ENCODE assay signal across 8 cellular contexts in the genomic region with DNA sequence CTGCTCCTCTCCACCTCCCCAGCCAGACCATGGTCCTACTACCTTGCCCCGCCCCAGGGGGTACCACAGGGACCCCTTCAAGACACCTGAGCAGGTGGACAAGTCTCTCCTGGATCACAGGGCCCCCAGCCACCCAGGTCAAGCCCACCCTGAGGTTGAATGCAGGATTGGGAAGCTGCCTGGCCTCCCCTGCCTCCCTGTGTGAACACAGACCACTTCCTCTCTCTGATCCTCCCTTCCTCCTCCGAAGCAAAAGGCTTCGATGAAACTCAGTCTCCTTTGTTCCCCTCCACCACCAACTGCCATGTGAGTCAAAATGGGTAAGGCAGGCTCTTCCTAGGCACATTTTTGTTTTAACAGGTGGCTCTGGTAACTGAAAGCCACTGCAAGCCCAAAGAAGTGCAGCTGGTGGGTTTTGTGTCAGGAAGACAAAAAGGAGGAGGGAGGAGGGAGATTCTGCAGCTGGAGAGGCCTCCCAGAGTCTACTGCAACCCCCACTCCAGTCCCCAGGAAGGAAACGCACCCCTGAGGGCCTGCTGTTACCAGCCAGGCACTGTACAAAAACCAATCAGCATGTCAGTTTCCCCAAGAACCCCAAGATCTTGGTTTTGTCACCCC. TPM values are rescaled to one million over a fixed set of nuclear protein-coding genes. Genes with fewer than 3 reads are reported as not detected.
A peak's percentile ranks its signal among the peaks of the same experiment; 100 is the strongest.
DNase-seq lines count a peak whose midpoint lies in the region; ATAC-seq, FAIRE-seq and TF ChIP-seq lines count a peak whose summit lies in the region.

No MANE protein-coding gene starts in this region.

- H3K27ac ChIP-seq in AG04450 (ENCODE audit: low read depth, low read length) (peak overlapping the region; percentile 47), trophoblast cell (ENCODE audit: low read depth, low read length) (no peak overlapping the region)

- TF ChIP-seq CTCF in AG04450 (IDR thresholded peaks at IDR 0.05; ENCODE audit: low read depth, low read length) (no peak), BE2C (IDR thresholded peaks at IDR 0.05; ENCODE audit: low read depth, low read length) (no peak)

- no peak overlapping the region for H3K4ac ChIP-seq in trophoblast cell (ENCODE audit: low read depth, low read length)

- DNase-seq in AG04450 (ENCODE audit: low read depth, low spot score) (peak; percentile 16), MV-4-11 (lab: John Stamatoyannopoulos, UW) (peak; percentile 99), trophoblast cell (no peak), H54 (ENCODE audit: insufficient read length, low spot score) (no peak), BE2C (no peak)
- peak; percentile 69 for DNase-seq in activated naive CD4-positive, alpha-beta T cell treated with anti-CD3 and anti-CD28 coated beads, Interleukin-2, amount 10 ng/mL, durations not matched to agents 7 days and 5 days
- DNase-seq in effector CD4-positive, alpha-beta T cell, result no peak

- H3K27me3 Mint-ChIP-seq in activated naive CD4-positive, alpha-beta T cell treated with anti-CD3 and anti-CD28 coated beads, Interleukin-2, amount 10 ng/mL, durations not matched to agents 7 days and 5 days, result no peaks in the 10 kb centered on the region

- H3K4me3 Mint-ChIP-seq in activated naive CD4-positive, alpha-beta T cell treated with anti-CD3 and anti-CD28 coated beads, Interleukin-2, amount 10 ng/mL, durations not matched to agents 7 days and 5 days, result peak overlapping the region; percentile 54

- H3K9me3 ChIP-seq in AG04450 (ENCODE audit: control insufficient read depth, insufficient read depth, low read length), result no peaks in the 10 kb centered on the region; the same call in none of the 2 replicates
- H3K9me3 ChIP-seq in trophoblast cell (ENCODE audit: insufficient read depth, low read depth, low read length), result no peaks in the 10 kb centered on the region
- no peaks in the 10 kb centered on the region for H3K9me3 ChIP-seq in BE2C

- H4K8ac ChIP-seq in trophoblast cell (ENCODE audit: low read depth, low read length), result no peak overlapping the region

- CTCF ChIA-PET in AG04450 (lab: Charles Lee), result no interaction called here
- CTCF ChIA-PET in activated naive CD4-positive, alpha-beta T cell treated with anti-CD3 and anti-CD28 coated beads, Interleukin-2, amount 10 ng/mL, durations not matched to agents 7 days and 5 days (lab: Charles Lee), result interaction anchor here (0.6 to 4.0 kb wide), 4 partner anchors 20 to 97 kb away, joined by 3 to 26 read pairs (median 4); no protein-coding TSS in a partner anchor

- no peaks in the 10 kb centered on the region for H3K9me3 Mint-ChIP-seq in activated naive CD4-positive, alpha-beta T cell treated with anti-CD3 and anti-CD28 coated beads, Interleukin-2, amount 10 ng/mL, durations not matched to agents 7 days and 5 days

- H3K36me3 ChIP-seq in trophoblast cell (ENCODE audit: control insufficient read depth in 1 of 2, insufficient read depth in 2 of 2, low read length in 2 of 2) (no peaks in the 10 kb centered on the region), BE2C (no peaks in the 10 kb centered on the region)

- peaks cover 98% of the 10 kb centered on the region for H3K4me1 Mint-ChIP-seq in activated naive CD4-positive, alpha-beta T cell treated with anti-CD3 and anti-CD28 coated beads, Interleukin-2, amount 10 ng/mL, durations not matched to agents 7 days and 5 days

- no peak overlapping the region for H2AFZ ChIP-seq in trophoblast cell (ENCODE audit: insufficient read depth, low read length, poor library complexity)

- peak; percentile 17 for ATAC-seq in GM18867 (IDR thresholded peaks at IDR 0.05; ENCODE audit: unreplicated experiment)

- H2BK5ac ChIP-seq in trophoblast cell (ENCODE audit: low read depth, low read length, poor library complexity), result no peak overlapping the region

- FAIRE-seq in H54 (lab: Jason Lieb, UNC), result no peak

- H2AK5ac ChIP-seq in trophoblast cell (ENCODE audit: low read length), result no peak overlapping the region

- H3K4me2 ChIP-seq in trophoblast cell (ENCODE audit: low read length), result no peak overlapping the region

- peak overlapping the region; percentile 93 for H3K27ac Mint-ChIP-seq in activated naive CD4-positive, alpha-beta T cell treated with anti-CD3 and anti-CD28 coated beads, Interleukin-2, amount 10 ng/mL, durations not matched to agents 7 days and 5 days

- H4K91ac ChIP-seq in trophoblast cell (ENCODE audit: low read depth, low read length), result peak overlapping the region; percentile 37

- H2BK120ac ChIP-seq in trophoblast cell (ENCODE audit: insufficient read depth, low read length, poor library complexity), result no peak overlapping the region

- no peak overlapping the region for H2BK12ac ChIP-seq in trophoblast cell (ENCODE audit: low read length)

- no peak overlapping the region for H4K12ac ChIP-seq in trophoblast cell (ENCODE audit: low read depth, low read length)

- no peak overlapping the region for H3K9ac ChIP-seq in trophoblast cell (ENCODE audit: low read length)

- no peak overlapping the region for H3K4me3 ChIP-seq in AG04450 (ENCODE audit: low read depth, low read length)
- no peak overlapping the region for H3K4me3 ChIP-seq in trophoblast cell (ENCODE audit: low read depth, low read length)
- H3K4me3 ChIP-seq in BE2C (ENCODE audit: low read depth, low read length), result no peak overlapping the region

- H3K79me1 ChIP-seq in trophoblast cell (ENCODE audit: low read length), result peaks cover 38% of the 10 kb centered on the region

- peaks cover 2% of the 10 kb centered on the region for H3K27me3 ChIP-seq in AG04450 (ENCODE audit: control insufficient read depth, insufficient read depth, low read length)
- H3K27me3 ChIP-seq in trophoblast cell (ENCODE audit: insufficient read depth, low read length), result no peaks in the 10 kb centered on the region
- H3K27me3 ChIP-seq in BE2C, result no peaks in the 10 kb centered on the region

- H3K4me1 ChIP-seq in trophoblast cell (ENCODE audit: control insufficient read depth in 1 of 2, insufficient read depth in 2 of 2, low read length in 2 of 2) (peaks cover 33 to 40% of the 10 kb centered on the region in 2 experiments), BE2C (peaks cover 12% of the 10 kb centered on the region; the same call in 1 of the 2 replicates)

- peaks cover 34% of the 10 kb centered on the region for H3K36me3 Mint-ChIP-seq in activated naive CD4-positive, alpha-beta T cell treated with anti-CD3 and anti-CD28 coated beads, Interleukin-2, amount 10 ng/mL, durations not matched to agents 7 days and 5 days

- no peak overlapping the region for H3K23ac ChIP-seq in trophoblast cell (ENCODE audit: low read length)

- no peak overlapping the region for H3K14ac ChIP-seq in trophoblast cell (ENCODE audit: low read length)

- TF ChIP-seq POLR2A in H54 (IDR thresholded peaks at IDR 0.05; ENCODE audit: low read depth, low read length), result no peak

- H3K79me2 ChIP-seq in trophoblast cell (ENCODE audit: control insufficient read depth, insufficient read depth, low read length, poor library complexity), result peaks cover 8% of the 10 kb centered on the region

- no CpG with 5 or more reads among the region's 4 CpGs for WGBS in trophoblast cell (ENCODE audit: extremely low coverage, insufficient coverage, insufficient read length)

- H3K18ac ChIP-seq in trophoblast cell (ENCODE audit: low read length), result peak overlapping the region; percentile 22

- POLR2A ChIA-PET in AG04450 (lab: Yijun Ruan, JAX), result interaction anchor here (0.6 kb wide), 1 partner anchor 246 kb away, joined by 3 read pairs; no protein-coding TSS in a partner anchor

RNA-seq across cellular contexts. Expression of a gene that starts 5.4 kb away (rescaled TPM):
- 12.5 and 12.6 TPM in 2 replicates for polyA plus RNA-seq in AG04450 (2011; rRNA removed)
- polyA minus RNA-seq in AG04450 (2011; rRNA and poly(A)+ RNA removed), result 9.6 and 14.4 TPM in 2 replicates
- 94.2 and 104 TPM in 2 replicates for polyA plus RNA-seq in trophoblast cell (2013)
- 3.4 TPM for polyA plus RNA-seq in BE2C (2012; ENCODE audit: insufficient read depth, insufficient read length, low read depth)

Comparison
In these comparisons a context has a peak if more than half of its experiments do, and no peak if none do; other contexts are left out.
1. DNase-seq: peak in AG04450 (single experiment), MV-4-11 (single experiment) and activated naive CD4-positive, alpha-beta T cell treated with anti-CD3 and anti-CD28 coated beads, Interleukin-2, amount 10 ng/mL, durations not matched to agents 7 days and 5 days (single experiment); none in trophoblast cell (0 of 2), effector CD4-positive, alpha-beta T cell (single experiment), H54 (single experiment) and BE2C (single experiment).